Comparison of ENCODE assay signal across 15 cellular contexts in the genomic region with DNA sequence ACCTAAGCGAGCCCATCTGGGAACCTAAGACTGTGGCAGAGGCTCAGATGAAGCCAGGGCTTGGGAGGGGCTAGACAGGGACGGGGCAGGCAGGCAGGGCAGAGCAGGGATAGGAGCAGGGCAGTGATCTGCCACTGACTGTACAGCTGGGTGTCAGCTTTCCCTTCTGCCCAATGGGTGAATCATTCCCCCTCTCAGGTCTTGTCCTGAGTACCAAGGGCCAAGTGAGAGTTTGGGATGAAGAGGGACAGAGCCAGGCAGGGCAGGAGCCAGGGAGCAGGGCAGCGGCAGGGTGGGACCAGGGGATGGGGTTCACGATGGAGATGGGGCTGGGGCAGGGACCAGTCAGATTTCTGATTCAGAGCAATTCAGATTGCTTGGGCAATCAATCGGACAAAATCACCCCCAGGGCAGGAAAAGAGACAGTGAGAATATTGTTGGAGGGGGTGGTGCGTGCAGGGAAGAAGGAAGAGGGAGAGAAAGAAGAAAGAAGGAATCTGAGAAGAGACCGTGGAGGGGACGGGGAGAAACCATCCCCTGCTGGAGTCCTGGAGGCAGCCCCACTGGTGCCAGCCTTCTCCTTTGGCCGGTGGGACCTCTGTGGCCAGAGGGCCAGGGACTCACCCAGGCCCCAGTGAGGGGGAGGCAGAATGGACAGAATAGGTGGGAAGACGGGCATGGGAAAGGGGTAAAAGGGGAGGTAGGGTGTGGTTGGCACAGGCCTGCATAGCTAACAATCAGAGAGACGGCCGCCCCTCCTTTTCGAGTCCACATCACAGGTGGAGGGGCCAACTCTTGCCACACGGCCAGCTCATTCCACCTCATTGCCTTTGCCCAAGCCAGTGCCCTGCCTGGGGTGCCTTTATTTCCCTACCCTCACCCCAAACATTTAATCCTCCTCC. TPM values are rescaled to one million over a fixed set of nuclear protein-coding genes. Genes with fewer than 3 reads are reported as not detected.
DNase-seq lines count a peak whose midpoint lies in the region; ATAC-seq and TF ChIP-seq lines count a peak whose summit lies in the region.
"Had no signal": no experiment of that assay in that cellular context is flagged by ENCODE, and none has a peak within 500 bp of the region (broad histone marks: within the 10 kb centered on the region; RNA-seq: fewer than 3 reads in every experiment).

No MANE protein-coding gene starts in this region.

- in situ Hi-C loops in Panc1 (cut with HindIII; ENCODE audit: low pct_unique_long_range_greater_than_20kb, low sequenced_read_pairs), result no loop called here

- intact Hi-C loops in Panc1 (cut with micrococcal nuclease; ENCODE audit: unreplicated experiment), result no loop called here

- TF ChIP-seq CTCF in Panc1 (IDR thresholded peaks at IDR 0.05), result no peak
- no peak for TF ChIP-seq CTCF in nephron progenitor cell (IDR thresholded peaks at IDR 0.05)

- no peaks in the 10 kb centered on the region; the same call in 1 of the 2 replicates for H3K4me1 ChIP-seq in Panc1 (ENCODE audit: control insufficient read depth, insufficient read depth, low read length)

- H3K4me3 ChIP-seq in Panc1 (ENCODE audit: low read depth in 2 of 2, low read length in 2 of 2), result no peak overlapping the region

- CTCF ChIA-PET in Panc1 (lab: Charles Lee), result interaction anchor here (0.6 kb wide), 2 partner anchors 186 to 238 kb away, joined by 3 to 11 read pairs; no protein-coding TSS in a partner anchor

- POLR2A ChIA-PET in Panc1 (lab: Charles Lee), result no interaction called here

- no peaks in the 10 kb centered on the region for H3K27me3 ChIP-seq in Panc1 (ENCODE audit: control insufficient read depth, insufficient read depth, low read length)

- peaks cover 98% of the 10 kb centered on the region for H3K27me3 Mint-ChIP-seq in nephron progenitor cell (ENCODE audit: low read depth, poor library complexity)

- H3K27ac ChIP-seq in Panc1 (ENCODE audit: low read length) (no peak overlapping the region), epithelial cell of prostate (peak overlapping the region; percentile 98)

- no peak overlapping the region for H3K27ac Mint-ChIP-seq in nephron progenitor cell
- H3K27ac Mint-ChIP-seq: activated T-helper 1 cell treated with anti-CD3 and anti-CD28 coated beads, Interleukin-12 subunit alpha, Interleukin-12 subunit beta, Interleukin-2, Interleukin-4 antibody, amounts not matched to agents 30 ng/mL and 10 ng/mL and 1 ng/mL, durations not matched to agents 14 hours and 24 hours and 36 hours; CD8-positive, alpha-beta T cell; stimulated activated naive CD8-positive, alpha-beta T cell treated with anti-CD3 and anti-CD28 coated beads, Interleukin-15, Interleukin-2, amounts not matched to agents 100 ng/mL and 50 ng/mL, for 24 hours; T-helper 1 cell treated with Interleukin-12 subunit alpha and Interleukin-12 subunit beta and Interleukin-4 antibody, amounts not matched to agents 30 μg/mL and 1 μg/mL, for 36 hours had no signal

- H3K9me3 Mint-ChIP-seq in nephron progenitor cell, result peaks cover 5% of the 10 kb centered on the region
- H3K9me3 Mint-ChIP-seq: activated T-helper 1 cell treated with anti-CD3 and anti-CD28 coated beads, Interleukin-12 subunit alpha, Interleukin-12 subunit beta, Interleukin-2, Interleukin-4 antibody, amounts not matched to agents 30 ng/mL and 10 ng/mL and 1 ng/mL, durations not matched to agents 14 hours and 24 hours and 36 hours; CD8-positive, alpha-beta T cell; stimulated activated naive CD8-positive, alpha-beta T cell treated with anti-CD3 and anti-CD28 coated beads, Interleukin-15, Interleukin-2, amounts not matched to agents 100 ng/mL and 50 ng/mL, for 24 hours; T-helper 1 cell treated with Interleukin-12 subunit alpha and Interleukin-12 subunit beta and Interleukin-4 antibody, amounts not matched to agents 30 μg/mL and 1 μg/mL, for 36 hours had no signal

- no peaks in the 10 kb centered on the region for H3K36me3 Mint-ChIP-seq in nephron progenitor cell (ENCODE audit: low read depth)
- H3K36me3 Mint-ChIP-seq: CD8-positive, alpha-beta T cell had no signal

- peak; percentile 44 for ATAC-seq in Panc1
- ATAC-seq in HG03039 (IDR thresholded peaks at IDR 0.05; ENCODE audit: unreplicated experiment), result no peak
- no peak for ATAC-seq in HG03135 (IDR thresholded peaks at IDR 0.05; ENCODE audit: unreplicated experiment)
- ATAC-seq in GM21723 (IDR thresholded peaks at IDR 0.05; ENCODE audit: unreplicated experiment), result no peak
- ATAC-seq: CD8-positive, alpha-beta T cell had no signal

- H3K9me3 ChIP-seq in Panc1 (ENCODE audit: control insufficient read depth, insufficient read depth, low read depth, low read length), result no peaks in the 10 kb centered on the region

- DNase-seq in EL (peak; percentile 85), Panc1 (ENCODE audit: low read depth, low spot score) (no peak), epithelial cell of prostate (ENCODE audit: low read depth, low spot score) (peak; percentile 79), renal cortical epithelial cell (ENCODE audit: low read depth) (peak; percentile 42), nephron progenitor cell (no peak)
- DNase-seq: amniotic stem cell; CD8-positive, alpha-beta T cell; cortex of kidney had no signal

- BruUV-seq in Panc1 (replicated peaks; lab: Mats Ljungman, UMichigan), result no TSS peak

- peaks cover 26% of the 10 kb centered on the region for H3K4me1 Mint-ChIP-seq in nephron progenitor cell

- no peaks in the 10 kb centered on the region for H3K36me3 ChIP-seq in Panc1 (ENCODE audit: control insufficient read depth, insufficient read depth, low read length)

- no peak overlapping the region for H3K4me3 Mint-ChIP-seq in nephron progenitor cell
- H3K4me3 Mint-ChIP-seq: activated T-helper 1 cell treated with anti-CD3 and anti-CD28 coated beads, Interleukin-12 subunit alpha, Interleukin-12 subunit beta, Interleukin-2, Interleukin-4 antibody, amounts not matched to agents 30 ng/mL and 10 ng/mL and 1 ng/mL, durations not matched to agents 14 hours and 24 hours and 36 hours; CD8-positive, alpha-beta T cell; stimulated activated naive CD8-positive, alpha-beta T cell treated with anti-CD3 and anti-CD28 coated beads, Interleukin-15, Interleukin-2, amounts not matched to agents 100 ng/mL and 50 ng/mL, for 24 hours; T-helper 1 cell treated with Interleukin-12 subunit alpha and Interleukin-12 subunit beta and Interleukin-4 antibody, amounts not matched to agents 30 μg/mL and 1 μg/mL, for 36 hours had no signal

RNA-seq across cellular contexts. Expression of a gene that starts 47.2 kb away (rescaled TPM):
- total RNA-seq in Panc1 (2021; ENCODE audit: unreplicated experiment) (1.3 TPM), renal cortical epithelial cell (not detected in 2 replicates)
- polyA plus RNA-seq in Panc1 (2012; ENCODE audit: insufficient read length), result 1.6 TPM
- total RNA-seq: lung microvascular endothelial cell had no signal

Comparison
In these comparisons a context has a peak if more than half of its experiments do, and no peak if none do; other contexts are left out.
1. DNase-seq: peak in EL (single experiment), epithelial cell of prostate (single experiment) and renal cortical epithelial cell (single experiment); none in Panc1 (single experiment) and nephron progenitor cell (single experiment).